In genomic region chr15:100663066-100663465, GRCh38 we compare ENCODE assay signal across 1 cellular context.
TF ChIP-seq lines count a peak whose summit lies in the region.

No MANE protein-coding gene starts in this region.

TF ChIP-seq in H1, 55 proteins besides CTCF, POLR2A, EP300 and RAD21 (continued from another document):
- no peak for TF ChIP-seq GTF2F1 (IDR thresholded peaks at IDR 0.05; ENCODE audit: borderline replicate concordance, low read depth, low read length)
- TF ChIP-seq BCL11A (IDR thresholded peaks at IDR 0.05; ENCODE audit: low read depth in 2 of 2, low read length in 2 of 2): no peak
- no peak for TF ChIP-seq BACH1 (IDR thresholded peaks at IDR 0.05; ENCODE audit: low read length)
- TF ChIP-seq GABPA (IDR thresholded peaks at IDR 0.05; ENCODE audit: borderline replicate concordance, insufficient read depth, low read length): no peak
- no peak for TF ChIP-seq JUN (IDR thresholded peaks at IDR 0.05; ENCODE audit: low read depth, low read length)
- TF ChIP-seq TAF1 (IDR thresholded peaks at IDR 0.05; ENCODE audit: low read depth, low read length): no peak
- TF ChIP-seq EGR1 (IDR thresholded peaks at IDR 0.05; ENCODE audit: borderline replicate concordance, low read depth, low read length): no peak
- no peak for TF ChIP-seq NANOG (IDR thresholded peaks at IDR 0.05; ENCODE audit: insufficient read depth, low read depth, low read length, poor library complexity, severe bottlenecking)
- no peak for TF ChIP-seq BRCA1 (IDR thresholded peaks at IDR 0.05; ENCODE audit: low read depth, low read length)
- TF ChIP-seq RNF2 (IDR thresholded peaks at IDR 0.05; ENCODE audit: borderline replicate concordance, low read depth, low read length, missing control alignments, poor library complexity, severe bottlenecking): no peak
- no peak for TF ChIP-seq ASH2L (IDR thresholded peaks at IDR 0.05; ENCODE audit: low read length)
- TF ChIP-seq CTBP2 (IDR thresholded peaks at IDR 0.05; ENCODE audit: borderline replicate concordance, insufficient read depth, insufficient read length, low read length): no peak
